ENCODE assay signal across 8 cellular contexts in genomic region chr10:21495002-21495685, GRCh38. TPM values are rescaled to one million over a fixed set of nuclear protein-coding genes. Genes with fewer than 3 reads are reported as not detected.
DNase-seq lines count a peak whose midpoint lies in the region; TF ChIP-seq lines count a peak whose summit lies in the region.

No MANE protein-coding gene starts in this region.

- peak overlapping the region; percentile 86; the same call in 1 of the 2 replicates for H3K9ac ChIP-seq in iPS-20b (ENCODE audit: low read depth, low read length)

- peaks cover 75% of the 10 kb centered on the region for H3K27me3 Mint-ChIP-seq in activated naive CD8-positive, alpha-beta T cell treated with anti-CD3 and anti-CD28 coated beads for 36 hours

- TF ChIP-seq CTCF in BE2C (IDR thresholded peaks at IDR 0.05; ENCODE audit: low read depth, low read length) (no peak), HFF-Myc (IDR thresholded peaks at IDR 0.05; ENCODE audit: low read depth, low read length, missing control alignments) (no peak)

- H3K9me3 ChIP-seq in BE2C (no peaks in the 10 kb centered on the region), iPS-20b (ENCODE audit: insufficient read depth, low read depth, low read length) (no peaks in the 10 kb centered on the region)

- no peaks in the 10 kb centered on the region for H3K27me3 ChIP-seq in BE2C
- H3K27me3 ChIP-seq in iPS-20b (ENCODE audit: insufficient read depth, low read length), result peaks cover 46% of the 10 kb centered on the region

- H3K27ac Mint-ChIP-seq in activated naive CD8-positive, alpha-beta T cell treated with anti-CD3 and anti-CD28 coated beads for 36 hours, result no peak overlapping the region

- no peaks in the 10 kb centered on the region for H3K36me3 Mint-ChIP-seq in activated naive CD8-positive, alpha-beta T cell treated with anti-CD3 and anti-CD28 coated beads for 36 hours

- H3K4me1 Mint-ChIP-seq in activated naive CD8-positive, alpha-beta T cell treated with anti-CD3 and anti-CD28 coated beads for 36 hours, result peaks cover 15% of the 10 kb centered on the region

- H3K4me3 ChIP-seq in BE2C (ENCODE audit: low read depth, low read length), result peak overlapping the region; percentile 79
- H3K4me3 ChIP-seq in HFF-Myc (replicated peaks; ENCODE audit: low read depth, low read length), result peak overlapping the region; percentile 81
- H3K4me3 ChIP-seq in iPS-20b (ENCODE audit: low read length), result peak overlapping the region; percentile 91

- no peaks in the 10 kb centered on the region for H3K36me3 ChIP-seq in BE2C
- H3K36me3 ChIP-seq in iPS-20b (ENCODE audit: insufficient read depth, low read depth, low read length), result no peaks in the 10 kb centered on the region

- H3K27ac ChIP-seq in iPS-20b (ENCODE audit: low read length) (no peak overlapping the region), substantia nigra (ENCODE audit: low read depth, low read length, poor library complexity, severe bottlenecking) (peak overlapping the region; percentile 49)

- DNase-seq in BE2C (no peak), HFF-Myc (ENCODE audit: extremely low read depth, low read depth) (no peak), substantia nigra (lab: John Stamatoyannopoulos, UW) (no peak), medulla oblongata (ENCODE audit: extremely low spot score) (no peak), EL (no peak), NCI-H1417 treated with DMSO at 0.1 percent for 48 hours (lab: John Stamatoyannopoulos, UW) (no peak)
- no peak for DNase-seq in activated naive CD8-positive, alpha-beta T cell treated with anti-CD3 and anti-CD28 coated beads for 36 hours

- peaks cover 2% of the 10 kb centered on the region for H3K9me3 Mint-ChIP-seq in activated naive CD8-positive, alpha-beta T cell treated with anti-CD3 and anti-CD28 coated beads for 36 hours

- no peaks in the 10 kb centered on the region for H3K4me1 ChIP-seq in BE2C
- H3K4me1 ChIP-seq in iPS-20b (ENCODE audit: insufficient read depth, low read length), result peaks cover 21% of the 10 kb centered on the region

- H3K4me3 Mint-ChIP-seq in activated naive CD8-positive, alpha-beta T cell treated with anti-CD3 and anti-CD28 coated beads for 36 hours, result peak overlapping the region; percentile 80

RNA-seq across cellular contexts. Expression of gene SKIDA1, which starts 30.3 kb away (rescaled TPM):
- polyA plus RNA-seq in BE2C (2012; ENCODE audit: insufficient read depth, insufficient read length, low read depth), result 2.1 TPM
- under 1 TPM in 1 of 2 experiments, not detected in 1; 0.54 TPM for total RNA-seq in activated naive CD8-positive, alpha-beta T cell treated with anti-CD3 and anti-CD28 coated beads for 36 hours

RNA-seq across cellular contexts. Expression of gene MLLT10, which starts 38.9 kb away (rescaled TPM):
- polyA plus RNA-seq in BE2C (2012; ENCODE audit: insufficient read depth, insufficient read length, low read depth), result 35.2 TPM
- total RNA-seq in activated naive CD8-positive, alpha-beta T cell treated with anti-CD3 and anti-CD28 coated beads for 36 hours, result 10 to 100 TPM; 33.9 to 36.2 TPM
